In the genomic region with DNA sequence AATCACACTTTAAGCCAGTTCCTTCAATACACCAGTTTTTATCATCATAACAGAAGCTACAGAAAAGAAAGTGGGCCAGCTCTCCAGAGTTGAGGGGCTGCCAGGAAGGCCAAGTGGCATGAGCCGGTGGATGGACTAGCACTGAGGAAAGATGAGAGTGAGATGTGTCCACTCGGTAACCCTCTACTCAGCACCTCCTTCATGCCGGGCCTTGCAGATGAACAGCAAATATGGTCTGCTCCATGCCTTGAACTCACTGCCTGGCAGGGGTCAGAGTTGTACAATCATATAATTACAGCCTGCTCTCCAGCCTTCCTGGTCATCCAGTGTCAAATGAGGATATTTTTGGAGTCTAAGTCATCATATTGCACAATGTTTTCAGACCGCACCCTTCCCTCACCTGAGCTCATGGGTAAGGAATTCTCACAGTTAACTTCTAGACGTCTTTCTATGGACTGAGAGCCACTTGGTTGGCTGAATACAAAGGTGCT, we compare ENCODE assay signal across 10 cellular contexts. TPM values are rescaled to one million over a fixed set of nuclear protein-coding genes. Genes with fewer than 3 reads are reported as not detected.
DNase-seq lines count a peak whose midpoint lies in the region; ATAC-seq and TF ChIP-seq lines count a peak whose summit lies in the region.
"Had no signal": no experiment of that assay in that cellular context is flagged by ENCODE, and none has a peak within 500 bp of the region (broad histone marks: within the 10 kb centered on the region; RNA-seq: fewer than 3 reads in every experiment).

No MANE protein-coding gene starts in this region.

- TF ChIP-seq POLR2A in heart left ventricle (IDR thresholded peaks at IDR 0.05), result no peak
- no peak for TF ChIP-seq POLR2A in adrenal gland (IDR thresholded peaks at IDR 0.05)

- intact Hi-C loops in heart left ventricle (cut with DNase I), result loop anchor here in 5 of 10 donors (5.0 to 10.0 kb wide), 4 partner anchors 35 to 73 kb away; no protein-coding TSS in a partner anchor
- intact Hi-C loops in adrenal gland (cut with DNase I), result loop anchor here in 1 of 2 donors (10.0 kb wide), 1 partner anchor 133 kb away; no protein-coding TSS in a partner anchor

- peaks cover 3 to 15% of the 10 kb centered on the region in 2 donors for H3K4me1 Mint-ChIP-seq in immature natural killer cell

- H3K9ac ChIP-seq in skeletal muscle satellite cell (ENCODE audit: low read depth, low read length), result no peak overlapping the region

- H3K36me3 Mint-ChIP-seq in immature natural killer cell, result no peaks in the 10 kb centered on the region

- peak; percentile 9 to 66 (median 58) for ATAC-seq in heart left ventricle
- ATAC-seq in GM21825 (IDR thresholded peaks at IDR 0.05; ENCODE audit: unreplicated experiment), result no peak

- H3K4me3 Mint-ChIP-seq in immature natural killer cell, result no peak overlapping the region

- H3K27ac ChIP-seq in heart left ventricle (peak overlapping the region in 11 of 12 donors; percentile 17 to 97 (median 91)), adrenal gland (no peak overlapping the region)

- H3K36me3 ChIP-seq in heart left ventricle (peaks cover 0 to 73% (median 46%) of the 10 kb centered on the region in 9 donors), skeletal muscle satellite cell (ENCODE audit: insufficient read depth, low read length) (peaks cover 56% of the 10 kb centered on the region), adrenal gland (replicated peaks in 1 of 2) (no peaks in the 10 kb centered on the region)

- H3K4me3 ChIP-seq in heart left ventricle, result peak overlapping the region in 5 of 12 donors; percentile 8 to 17 (median 14)
- H3K4me3 ChIP-seq in skeletal muscle satellite cell (ENCODE audit: low read length), result no peak overlapping the region
- H3K4me3 ChIP-seq in adrenal gland, result no peak overlapping the region

- H3K9me3 ChIP-seq in heart left ventricle (no peaks in the 10 kb centered on the region), skeletal muscle satellite cell (replicated peaks; ENCODE audit: low read length) (no peaks in the 10 kb centered on the region), adrenal gland (replicated peaks in 1 of 3) (no peaks in the 10 kb centered on the region)

- H3K27me3 ChIP-seq in heart left ventricle (no peaks in the 10 kb centered on the region), skeletal muscle satellite cell (ENCODE audit: control insufficient read depth, insufficient read depth, low read length) (no peaks in the 10 kb centered on the region), adrenal gland (no peaks in the 10 kb centered on the region)

- DNase-seq in HCEC 1CT (peak; percentile 90), SW480 (ENCODE audit: low spot score) (peak; percentile 69), heart left ventricle (peak in 1 of 5 donors; percentile 45), adrenal gland (no peak), DMS153 (lab: John Stamatoyannopoulos, UW) (no peak), immature natural killer cell (no peak)
- DNase-seq: amniotic stem cell, MM.1S had no signal

- peaks cover 0 to 18% (median 7%) of the 10 kb centered on the region in 3 donors for H3K27me3 Mint-ChIP-seq in immature natural killer cell (ENCODE audit: low read depth in 3 of 3)

- TF ChIP-seq CTCF in heart left ventricle (IDR thresholded peaks at IDR 0.05) (no peak), adrenal gland (IDR thresholded peaks at IDR 0.05) (no peak)

- peaks cover 10 to 91% (median 73%) of the 10 kb centered on the region in 12 donors for H3K4me1 ChIP-seq in heart left ventricle
- peaks cover 38% of the 10 kb centered on the region for H3K4me1 ChIP-seq in skeletal muscle satellite cell (ENCODE audit: control insufficient read depth, insufficient read depth, low read length)
- peaks cover 7 to 13% of the 10 kb centered on the region in 2 donors for H3K4me1 ChIP-seq in adrenal gland (replicated peaks in 1 of 2)

- no peak overlapping the region for H3K27ac Mint-ChIP-seq in immature natural killer cell

- no peaks in the 10 kb centered on the region for H3K9me3 Mint-ChIP-seq in immature natural killer cell

- peak overlapping the region; percentile 19 for H3K4me2 ChIP-seq in skeletal muscle satellite cell (ENCODE audit: low read length)

- 28 to 42% (median 34%) methylated on average over 5 of the region's 5 CpGs for WGBS in heart left ventricle, 4 donors
- WGBS in adrenal gland, 4 donors, result 79 to 83% (median 80%) methylated on average over 5 of the region's 5 CpGs

RNA-seq across cellular contexts. Expression of a gene that starts 4.9 kb away (rescaled TPM):
- total RNA-seq in heart left ventricle (100 to 1,000 TPM in 1 of 9 donors, 10 to 100 TPM in 8; 41.8 to 119 (median 78.9) TPM), adrenal gland (10 to 100 TPM; 26.5 to 42.3 (median 36.0) TPM)
- polyA plus RNA-seq in heart left ventricle (10 to 100 TPM; 38.5 to 90.7 TPM), adrenal gland (10 to 100 TPM; 18.8 to 48.1 (median 19.7) TPM), immature natural killer cell (1 to 10 TPM; 2.6 to 3.6 (median 2.6) TPM)
- 34.0 and 68.8 TPM in 2 replicates for total RNA-seq in skeletal muscle satellite cell (2012; rRNA removed)

Comparison
In these comparisons a context has a peak if more than half of its experiments do, and no peak if none do; other contexts are left out.
1. DNase-seq: peak in HCEC 1CT (single experiment) and SW480 (single experiment); none in adrenal gland (0 of 7), DMS153 (single experiment) and immature natural killer cell (0 of 3).
2. H3K27ac ChIP-seq: peak in heart left ventricle (11 of 12); none in adrenal gland (0 of 5).
3. RNA of a gene that starts 4.9 kb away (polyA plus RNA-seq): 38.5 to 90.7 TPM in heart left ventricle and 18.8 to 48.1 TPM in adrenal gland; 2.6 to 3.6 TPM in immature natural killer cell; every median in the first group is over 4 times any median in the second.